Comparison of ENCODE assay signal across 26 cellular contexts in genomic region chr10:117457071-117457810, GRCh38.
A peak's percentile ranks its signal among the peaks of the same experiment; 100 is the strongest.
DNase-seq lines count a peak whose midpoint lies in the region; ATAC-seq, FAIRE-seq and TF ChIP-seq lines count a peak whose summit lies in the region.
"Had no signal": no experiment of that assay in that cellular context is flagged by ENCODE, and none has a peak within 500 bp of the region (broad histone marks: within the 10 kb centered on the region; RNA-seq: fewer than 3 reads in every experiment).

No MANE protein-coding gene starts in this region.

- TF ChIP-seq EP300 in ovary (IDR thresholded peaks at IDR 0.05): no peak

- peak overlapping the region; percentile 39 for H3K4me2 ChIP-seq in smooth muscle cell

- H3F3A ChIP-seq in smooth muscle cell (ENCODE audit: low read depth): peaks cover 17% of the 10 kb centered on the region

- H3K27ac ChIP-seq in smooth muscle cell (ENCODE audit: low read depth) (peak overlapping the region; percentile 32), ovary (no peak overlapping the region)
- H3K27ac ChIP-seq: lower lobe of right lung, Peyer's patch, right lobe of liver, SJSA1 had no signal

- no peaks in the 10 kb centered on the region for H3K79me2 ChIP-seq in smooth muscle cell (ENCODE audit: low read depth)

- H3K9me3 ChIP-seq in smooth muscle cell (replicated peaks; ENCODE audit: low read depth) (no peaks in the 10 kb centered on the region), ovary (peaks cover 0 to 3% of the 10 kb centered on the region in 2 donors)
- H3K9me3 ChIP-seq: lower lobe of right lung, mucosa of descending colon, Peyer's patch, right lobe of liver had no signal

- WGBS in smooth muscle cell (ENCODE audit: low lambda C conversion rate): 82% methylated on average over 11 of the region's 11 CpGs
- WGBS in ovary, 3 donors: 85 to 87% (median 86%) methylated on average over 11 of the region's 11 CpGs

- H2AFZ ChIP-seq in smooth muscle cell (ENCODE audit: low read depth): no peak overlapping the region

- ATAC-seq in HG03378 (IDR thresholded peaks at IDR 0.05; ENCODE audit: unreplicated experiment): no peak
- ATAC-seq: stimulated activated memory B cell treated with anti-CD40 and anti-IgM and Interleukin-4, amounts not matched to agents 10 μg/mL and 1 μg/mL and 100 μg/mL, for 72 hours had no signal

- TF ChIP-seq POLR2A in NB4 (IDR thresholded peaks at IDR 0.05; ENCODE audit: extremely low read depth, insufficient read length) (no peak), ovary (IDR thresholded peaks at IDR 0.05) (no peak)

- H3K4me3 ChIP-seq in NB4 (ENCODE audit: low read depth, low read length) (no peak overlapping the region), bronchial epithelial cell (ENCODE audit: low read depth, low read length) (no peak overlapping the region), smooth muscle cell (no peak overlapping the region), ovary (no peak overlapping the region)
- H3K4me3 ChIP-seq: lower lobe of right lung, mucosa of descending colon, Peyer's patch, right lobe of liver, SJSA1 had no signal

- no peaks in the 10 kb centered on the region for H4K20me1 ChIP-seq in smooth muscle cell (ENCODE audit: low read depth)

- DNase-seq in HT-29 (ENCODE audit: low spot score): peak; percentile 2
- peak; percentile 51 for DNase-seq in NB4 (ENCODE audit: low read depth)
- no peak for DNase-seq in bronchial epithelial cell (ENCODE audit: low read depth)
- no peak for DNase-seq in smooth muscle cell (lab: John Stamatoyannopoulos, UW; ENCODE audit: unreplicated experiment)
- DNase-seq in ovary: no peak
- DNase-seq in activated effector memory CD4-positive, alpha-beta T cell treated with anti-CD3 and anti-CD28 coated beads, Interleukin-2, amount 50 U/mL, for 16 hours: no peak
- no peak for DNase-seq in GM19239 (ENCODE audit: insufficient read length, low spot score)
- DNase-seq: activated CD4-positive, alpha-beta T cell treated with anti-CD3 and anti-CD28 coated beads, Interleukin-2, amount 50 U/mL, for 4 hours; activated CD4-positive, CD25-positive, alpha-beta regulatory T cell; activated naive CD4-positive, alpha-beta T cell treated with anti-CD3 and anti-CD28 coated beads, Interleukin-2, amount 50 U/mL, for 16 hours; amniotic stem cell; CD4-positive, CD25-positive, alpha-beta regulatory T cell; effector memory CD4-positive, alpha-beta T cell; head of caudate nucleus; kidney; lower lobe of right lung; mucosa of descending colon; NCI-H1436; NCI-H446 treated with DMSO at 0.1 percent for 48 hours; Peyer's patch; right lobe of liver; stimulated activated CD4-positive, alpha-beta T cell treated with anti-CD3 and anti-CD28 coated beads, Interleukin-4, amount 100 ng/mL, for 24 hours had no signal

- H3K9ac ChIP-seq in smooth muscle cell (ENCODE audit: low read depth): no peak overlapping the region

- H3K4me1 ChIP-seq in smooth muscle cell (ENCODE audit: low read depth): peaks cover 4% of the 10 kb centered on the region
- H3K4me1 ChIP-seq in ovary (ENCODE audit: insufficient read depth): no peaks in the 10 kb centered on the region
- H3K4me1 ChIP-seq: lower lobe of right lung, Peyer's patch had no signal

- intact Hi-C loops in ovary (cut with DNase I): no loop called here

- H3K36me3 ChIP-seq in bronchial epithelial cell (ENCODE audit: control insufficient read depth, insufficient read depth, low read length): no peaks in the 10 kb centered on the region
- H3K36me3 ChIP-seq in smooth muscle cell (ENCODE audit: low read depth): no peaks in the 10 kb centered on the region
- H3K36me3 ChIP-seq in ovary: no peaks in the 10 kb centered on the region
- H3K36me3 ChIP-seq: lower lobe of right lung, Peyer's patch, right lobe of liver, SJSA1 had no signal

- H3K27me3 ChIP-seq in bronchial epithelial cell (ENCODE audit: control insufficient read depth, insufficient read depth, low read length) (no peaks in the 10 kb centered on the region), smooth muscle cell (ENCODE audit: low read depth) (no peaks in the 10 kb centered on the region), ovary (no peaks in the 10 kb centered on the region)
- H3K27me3 ChIP-seq: Peyer's patch, right lobe of liver, SJSA1 had no signal

- no peak for TF ChIP-seq CTCF in NB4 (IDR thresholded peaks at IDR 0.05; ENCODE audit: low read depth, low read length)
- TF ChIP-seq CTCF in bronchial epithelial cell (IDR thresholded peaks at IDR 0.05; ENCODE audit: insufficient read depth, low read length, severe bottlenecking): no peak
- TF ChIP-seq CTCF in smooth muscle cell (IDR thresholded peaks at IDR 0.05; ENCODE audit: borderline replicate concordance, insufficient read depth, poor library complexity, severe bottlenecking): no peak
- TF ChIP-seq CTCF in ovary (IDR thresholded peaks at IDR 0.05): no peak

- FAIRE-seq in bronchial epithelial cell (lab: Jason Lieb, UNC) (peak; percentile 91), GM19239 (lab: Jason Lieb, UNC) (no peak)
- FAIRE-seq: kidney, urothelium cell line had no signal

Comparison
In these comparisons a context has a peak if more than half of its experiments do, and no peak if none do; other contexts are left out.
1. DNase-seq: peak in HT-29 (single experiment) and NB4 (single experiment); none in bronchial epithelial cell (single experiment), smooth muscle cell (single experiment), ovary (0 of 5), activated effector memory CD4-positive, alpha-beta T cell treated with anti-CD3 and anti-CD28 coated beads, Interleukin-2, amount 50 U/mL, for 16 hours (single experiment) and GM19239 (single experiment).